9 cellular contexts compared by ENCODE assay signal in genomic region chr6:102619585-102619984, GRCh38.
DNase-seq lines count a peak whose midpoint lies in the region; ATAC-seq and TF ChIP-seq lines count a peak whose summit lies in the region.
"Had no signal": no experiment of that assay in that cellular context is flagged by ENCODE, and none has a peak within 500 bp of the region (broad histone marks: within the 10 kb centered on the region; RNA-seq: fewer than 3 reads in every experiment).

No MANE protein-coding gene starts in this region.

- peak; percentile 78 for TF ChIP-seq CTCF in 22Rv1 (IDR thresholded peaks at IDR 0.05)
- peak; percentile 64 for TF ChIP-seq CTCF in endothelial cell (IDR thresholded peaks at IDR 0.05; ENCODE audit: unreplicated experiment)

- no peak overlapping the region for H3K27ac Mint-ChIP-seq in endothelial cell (ENCODE audit: unreplicated experiment)
- H3K27ac Mint-ChIP-seq in natural killer cell treated with Interleukin-12 subunit alpha and Interleukin-12 subunit beta and Interleukin-15 and Interleukin-18, amount 100 ng/mL, for 72 hours, result no peak overlapping the region
- H3K27ac Mint-ChIP-seq: IgD-negative memory B cell had no signal

- peaks cover 3% of the 10 kb centered on the region for H3K27me3 Mint-ChIP-seq in endothelial cell (ENCODE audit: unreplicated experiment)
- H3K27me3 Mint-ChIP-seq in natural killer cell treated with Interleukin-12 subunit alpha and Interleukin-12 subunit beta and Interleukin-15 and Interleukin-18, amount 100 ng/mL, for 72 hours, result no peaks in the 10 kb centered on the region
- H3K27me3 Mint-ChIP-seq: IgD-negative memory B cell had no signal

- peak; percentile 35 for DNase-seq in NCI-H526 treated with DMSO at 0.1 percent for 48 hours (lab: John Stamatoyannopoulos, UW)
- DNase-seq in endothelial cell (ENCODE audit: low spot score), result peak; percentile 11
- DNase-seq in hippocampal formation (lab: John Stamatoyannopoulos, UW), result no peak
- no peak for DNase-seq in natural killer cell treated with Interleukin-12 subunit alpha and Interleukin-12 subunit beta and Interleukin-15 and Interleukin-18, amount 100 ng/mL, for 72 hours (ENCODE audit: low spot score)
- no peak for DNase-seq in activated naive CD4-positive, alpha-beta T cell treated with Interleukin-2 at 50 U/mL for 16 hours

- no peaks in the 10 kb centered on the region for H3K9me3 Mint-ChIP-seq in endothelial cell (ENCODE audit: unreplicated experiment)
- H3K9me3 Mint-ChIP-seq in natural killer cell treated with Interleukin-12 subunit alpha and Interleukin-12 subunit beta and Interleukin-15 and Interleukin-18, amount 100 ng/mL, for 72 hours, result peaks cover 15% of the 10 kb centered on the region

- H3K4me3 Mint-ChIP-seq in endothelial cell (ENCODE audit: unreplicated experiment), result no peak overlapping the region
- no peak overlapping the region for H3K4me3 Mint-ChIP-seq in natural killer cell treated with Interleukin-12 subunit alpha and Interleukin-12 subunit beta and Interleukin-15 and Interleukin-18, amount 100 ng/mL, for 72 hours
- H3K4me3 Mint-ChIP-seq: IgD-negative memory B cell had no signal

- no peaks in the 10 kb centered on the region for H3K4me1 Mint-ChIP-seq in endothelial cell (ENCODE audit: unreplicated experiment)
- H3K4me1 Mint-ChIP-seq in natural killer cell treated with Interleukin-12 subunit alpha and Interleukin-12 subunit beta and Interleukin-15 and Interleukin-18, amount 100 ng/mL, for 72 hours (ENCODE audit: low read depth in 2 of 2), result no peaks in the 10 kb centered on the region
- H3K4me1 Mint-ChIP-seq: IgD-negative memory B cell had no signal

- H3K36me3 Mint-ChIP-seq in endothelial cell (ENCODE audit: low read depth, unreplicated experiment), result no peaks in the 10 kb centered on the region
- H3K36me3 Mint-ChIP-seq in natural killer cell treated with Interleukin-12 subunit alpha and Interleukin-12 subunit beta and Interleukin-15 and Interleukin-18, amount 100 ng/mL, for 72 hours, result no peaks in the 10 kb centered on the region
- H3K36me3 Mint-ChIP-seq: IgD-negative memory B cell had no signal

- peak; percentile 59 for ATAC-seq in GM18858 (IDR thresholded peaks at IDR 0.05; ENCODE audit: unreplicated experiment)
- ATAC-seq in natural killer cell treated with Interleukin-12 subunit alpha and Interleukin-12 subunit beta and Interleukin-15 and Interleukin-18, amount 100 ng/mL, for 72 hours, result no peak
- no peak for ATAC-seq in GM19395 (IDR thresholded peaks at IDR 0.05; ENCODE audit: unreplicated experiment)

- H3K27ac ChIP-seq in 22Rv1, result no peak overlapping the region

Comparison
In these comparisons a context has a peak if more than half of its experiments do, and no peak if none do; other contexts are left out.
1. DNase-seq: peak in NCI-H526 treated with DMSO at 0.1 percent for 48 hours (single experiment) and endothelial cell (single experiment); none in hippocampal formation (0 of 2), natural killer cell treated with Interleukin-12 subunit alpha and Interleukin-12 subunit beta and Interleukin-15 and Interleukin-18, amount 100 ng/mL, for 72 hours (single experiment) and activated naive CD4-positive, alpha-beta T cell treated with Interleukin-2 at 50 U/mL for 16 hours (single experiment).